Comparison of ENCODE assay signal across 13 cellular contexts in genomic region chr7:30726296-30727006, GRCh38. TPM values are rescaled to one million over a fixed set of nuclear protein-coding genes. Genes with fewer than 3 reads are reported as not detected.
DNase-seq lines count a peak whose midpoint lies in the region; ATAC-seq and TF ChIP-seq lines count a peak whose summit lies in the region.
"Had no signal": no experiment of that assay in that cellular context is flagged by ENCODE, and none has a peak within 500 bp of the region (broad histone marks: within the 10 kb centered on the region; RNA-seq: fewer than 3 reads in every experiment).

No MANE protein-coding gene starts in this region.

- DNase-seq in NAMALWA (ENCODE audit: low spot score) (peak; percentile 76), memory B cell (ENCODE audit: low spot score in 2 of 2) (no peak), lower leg skin (ENCODE audit: low spot score in 2 of 2) (no peak), NCI-H2227 (lab: John Stamatoyannopoulos, UW; ENCODE audit: unreplicated experiment) (no peak)
- DNase-seq in activated T-cell treated with anti-CD3 and anti-CD28 coated beads, Interleukin-2, amount 50 U/mL, for 72 hours, result peak; percentile 35 to 43
- DNase-seq: body of pancreas, mesenchymal stem cell, NCI-H1048, NCI-H524, SIG-M5 had no signal

- no peak for TF ChIP-seq POLR2A in lower leg skin (IDR thresholded peaks at IDR 0.05)

- H3K27ac Mint-ChIP-seq in activated T-cell treated with anti-CD3 and anti-CD28 coated beads, Interleukin-2, amount 50 U/mL, for 72 hours, result peak overlapping the region; percentile 94
- H3K27ac Mint-ChIP-seq in memory B cell, result peak overlapping the region; percentile 81

- intact Hi-C loops in lower leg skin (cut with DNase I; ENCODE audit: low total_unique reads), result no loop called here

- 96 to 100% methylated on average over 6 to 7 of the region's 7 CpGs for WGBS in lower leg skin, 2 donors

- TF ChIP-seq CTCF in lower leg skin (IDR thresholded peaks at IDR 0.05), result no peak

- peak; percentile 20 for ATAC-seq in GM18511 (IDR thresholded peaks at IDR 0.05; ENCODE audit: unreplicated experiment)
- peak; percentile 37 to 48 for ATAC-seq in activated T-cell treated with anti-CD3 and anti-CD28 coated beads, Interleukin-2, amount 50 U/mL, for 72 hours (replicated peaks in 1 of 2)
- ATAC-seq in memory B cell (ENCODE audit: low read depth), result peak; percentile 23
- ATAC-seq in GM19023 (IDR thresholded peaks at IDR 0.05; ENCODE audit: unreplicated experiment), result no peak
- no peak for ATAC-seq in GM21423 (IDR thresholded peaks at IDR 0.05; ENCODE audit: unreplicated experiment)
- ATAC-seq: body of pancreas had no signal

- no peaks in the 10 kb centered on the region for H3K27me3 Mint-ChIP-seq in activated T-cell treated with anti-CD3 and anti-CD28 coated beads, Interleukin-2, amount 50 U/mL, for 72 hours (ENCODE audit: low read depth)
- H3K27me3 Mint-ChIP-seq in memory B cell, result no peaks in the 10 kb centered on the region

- H3K9me3 Mint-ChIP-seq in activated T-cell treated with anti-CD3 and anti-CD28 coated beads, Interleukin-2, amount 50 U/mL, for 72 hours, result no peaks in the 10 kb centered on the region
- H3K9me3 Mint-ChIP-seq in memory B cell, result no peaks in the 10 kb centered on the region

- peaks cover 47% of the 10 kb centered on the region for H3K4me1 Mint-ChIP-seq in activated T-cell treated with anti-CD3 and anti-CD28 coated beads, Interleukin-2, amount 50 U/mL, for 72 hours (ENCODE audit: low read depth)
- H3K4me1 Mint-ChIP-seq in memory B cell, result peaks cover 26% of the 10 kb centered on the region

- peaks cover 0 to 2% of the 10 kb centered on the region in 2 donors for H3K36me3 Mint-ChIP-seq in activated T-cell treated with anti-CD3 and anti-CD28 coated beads, Interleukin-2, amount 50 U/mL, for 72 hours (ENCODE audit: insufficient read depth in 2 of 2)
- no peaks in the 10 kb centered on the region for H3K36me3 Mint-ChIP-seq in memory B cell

- H3K4me3 Mint-ChIP-seq in activated T-cell treated with anti-CD3 and anti-CD28 coated beads, Interleukin-2, amount 50 U/mL, for 72 hours, result peak overlapping the region; percentile 78 to 84
- H3K4me3 Mint-ChIP-seq in memory B cell, result peak overlapping the region; percentile 79

- H3K4me3 ChIP-seq in lower leg skin (ENCODE audit: low read depth, poor library complexity, severe bottlenecking), result no peak overlapping the region
- H3K4me3 ChIP-seq: body of pancreas had no signal

RNA-seq across cellular contexts. Expression of gene INMT, which starts 25.5 kb away (rescaled TPM):
- under 1 TPM in 1 of 2 donors, not detected in 1; 0.53 TPM for total RNA-seq in activated T-cell treated with anti-CD3 and anti-CD28 coated beads, Interleukin-2, amount 50 U/mL, for 72 hours
- total RNA-seq in lower leg skin, result 1 to 10 TPM; 1.7 to 6.8 (median 4.5) TPM

RNA-seq across cellular contexts. Expression of gene CRHR2, which starts 44.2 kb away (rescaled TPM):
- not detected for total RNA-seq in activated T-cell treated with anti-CD3 and anti-CD28 coated beads, Interleukin-2, amount 50 U/mL, for 72 hours
- total RNA-seq in lower leg skin, result under 1 TPM in 1 of 4 donors, not detected in 3; 0.45 TPM

RNA-seq across cellular contexts. Expression of gene MINDY4, which starts 44.8 kb away (rescaled TPM):
- total RNA-seq in activated T-cell treated with anti-CD3 and anti-CD28 coated beads, Interleukin-2, amount 50 U/mL, for 72 hours, result 1 to 10 TPM; 1.1 to 1.9 TPM
- total RNA-seq in lower leg skin, result 1 to 10 TPM; 4.0 to 4.7 (median 4.4) TPM

Comparison
In these comparisons a context has a peak if more than half of its experiments do, and no peak if none do; other contexts are left out.
1. ATAC-seq: peak in GM18511 (single experiment), activated T-cell treated with anti-CD3 and anti-CD28 coated beads, Interleukin-2, amount 50 U/mL, for 72 hours (2 of 2) and memory B cell (single experiment); none in GM19023 (single experiment) and GM21423 (single experiment).
2. DNase-seq: peak in NAMALWA (single experiment) and activated T-cell treated with anti-CD3 and anti-CD28 coated beads, Interleukin-2, amount 50 U/mL, for 72 hours (2 of 2); none in memory B cell (0 of 2), lower leg skin (0 of 2) and NCI-H2227 (single experiment).